8 cellular contexts compared by ENCODE assay signal in genomic region chr22:49046546-49047305, GRCh38.
DNase-seq lines count a peak whose midpoint lies in the region; ATAC-seq, FAIRE-seq and TF ChIP-seq lines count a peak whose summit lies in the region.

No MANE protein-coding gene starts in this region.

- peak; percentile 48 for FAIRE-seq in H1 (lab: Jason Lieb, UNC)

- peak overlapping the region; percentile 89 for H4K91ac ChIP-seq in H1 (replicated peaks; ENCODE audit: insufficient read length, low read length)

- no peak overlapping the region for H3K4ac ChIP-seq in H1 (replicated peaks; ENCODE audit: insufficient read length, low read depth, low read length)

- no peaks in the 10 kb centered on the region for H3K79me2 ChIP-seq in H1 (ENCODE audit: control insufficient read depth in 1 of 2, insufficient read depth in 2 of 2, low read length in 2 of 2)

- peak overlapping the region; percentile 86; the same call in 1 of the 2 replicates for H2BK20ac ChIP-seq in H1 (ENCODE audit: low read length)

- CTCF ChIA-PET in H1 (lab: Charles Lee; ENCODE audit: partially characterized antibody), result interaction anchor here (0.6 to 9.2 kb wide), 60 partner anchors 10 to 835 kb away, joined by 3 to 95 read pairs (median 4); no protein-coding TSS in a partner anchor

- H3K9me3 ChIP-seq in BLaER1 (no peaks in the 10 kb centered on the region), H1 (ENCODE audit: insufficient read depth in 2 of 2, low read depth in 1 of 2, low read length in 1 of 2) (no peaks in the 10 kb centered on the region), prostate gland (no peaks in the 10 kb centered on the region)

- no peak overlapping the region for H2AK5ac ChIP-seq in H1 (ENCODE audit: low read depth, low read length)

- H3K27me3 ChIP-seq in BLaER1 (no peaks in the 10 kb centered on the region), H1 (replicated peaks in 1 of 4; ENCODE audit: control insufficient read depth in 3 of 4, extremely low read depth in 1 of 4, insufficient read depth in 3 of 4, low read length in 3 of 4) (no peaks in the 10 kb centered on the region; a peak in 2 of 7 replicates), prostate gland (replicated peaks; ENCODE audit: insufficient read depth) (peaks cover 15% of the 10 kb centered on the region)

- TF ChIP-seq EP300 in H1 (IDR thresholded peaks at IDR 0.05; ENCODE audit: borderline replicate concordance in 1 of 2, low read depth in 2 of 2, low read length in 2 of 2), result no peak

- ATAC-seq in GM21529 (IDR thresholded peaks at IDR 0.05; ENCODE audit: unreplicated experiment) (no peak), HG03196 (IDR thresholded peaks at IDR 0.05; ENCODE audit: unreplicated experiment) (no peak)

- peak; percentile 96 to 98 for TF ChIP-seq RAD21 in H1 (IDR thresholded peaks at IDR 0.05 in 1 of 2, conservative IDR thresholded peaks at IDR 0.05 in 1 of 2; ENCODE audit: low read depth in 2 of 2, low read length in 2 of 2)

- H3K27ac ChIP-seq in BLaER1 (no peak overlapping the region), H1 (ENCODE audit: low read depth, low read length) (no peak overlapping the region), prostate gland (no peak overlapping the region)

- no peaks in the 10 kb centered on the region for H3K23me2 ChIP-seq in H1 (ENCODE audit: low read depth, low read length)

- H3K56ac ChIP-seq in H1 (replicated peaks; ENCODE audit: insufficient read length, low read depth, low read length), result no peak overlapping the region

- H2BK5ac ChIP-seq in H1 (ENCODE audit: low read depth, low read length), result no peak overlapping the region

- no peak overlapping the region for H2BK120ac ChIP-seq in H1 (replicated peaks; ENCODE audit: low read depth, low read length)

- H4K5ac ChIP-seq in H1 (ENCODE audit: insufficient read length, low read depth, low read length), result no peak overlapping the region

- no peak overlapping the region for H3K14ac ChIP-seq in H1 (ENCODE audit: insufficient read length)

- H3K18ac ChIP-seq in H1 (ENCODE audit: extremely low read depth, low read length), result no peak overlapping the region; the same call in 1 of the 2 replicates

- POLR2A ChIA-PET in H1 (lab: Charles Lee; ENCODE audit: partially characterized antibody), result interaction anchor here (1.0 kb wide), 1 partner anchor 105 kb away, joined by 3 read pairs; no protein-coding TSS in a partner anchor

- DNase-seq in HuH-7 (ENCODE audit: low spot score), result peak; percentile 76
- peak; percentile 69 for DNase-seq in RPMI8226
- DNase-seq in H1 (ENCODE audit: low read depth in 1 of 2, low spot score in 2 of 2), result peak; percentile 81 to 89
- DNase-seq in prostate gland (ENCODE audit: low spot score), result no peak
- DNase-seq in mucosa of gallbladder (ENCODE audit: low spot score), result no peak

- whole genome bisulfite sequencing in H1 (ENCODE audit: extremely low coverage in 1 of 2, insufficient coverage in 1 of 2, insufficient read length in 1 of 2, insufficient replicate concordance in 2 of 2, low coverage in 1 of 2, low lambda C conversion rate in 2 of 2, missing lambda C conversion rate in 1 of 2), 2 experiments, result 59% methylated on average over 16 of the region's 17 CpGs; no CpG with 5 or more reads in 1 of the 2 experiments
- WGBS in prostate gland, result 45% methylated on average over 17 of the region's 17 CpGs

- peak overlapping the region; percentile 75; the same call in 1 of the 2 replicates for H2BK12ac ChIP-seq in H1 (ENCODE audit: low read depth, low read length)

- no peak overlapping the region for H3K4me3 ChIP-seq in BLaER1
- H3K4me3 ChIP-seq in H1 (ENCODE audit: extremely low read depth in 1 of 4, insufficient read depth in 2 of 4, low read depth in 3 of 4, low read length in 4 of 4), result no peak overlapping the region
- no peak overlapping the region for H3K4me3 ChIP-seq in prostate gland

- H3K36me3 ChIP-seq in BLaER1, result no peaks in the 10 kb centered on the region
- no peaks in the 10 kb centered on the region for H3K36me3 ChIP-seq in H1 (ENCODE audit: control insufficient read depth in 2 of 4, insufficient read depth in 4 of 4, low read length in 3 of 4)
- no peaks in the 10 kb centered on the region for H3K36me3 ChIP-seq in prostate gland

- 0 out of 2 replicates have a peak overlapping the region, but pooled peaks have one; percentile 88 for H2BK15ac ChIP-seq in H1 (ENCODE audit: low read length)

- no peaks in the 10 kb centered on the region for H3K79me1 ChIP-seq in H1 (ENCODE audit: low read depth, low read length)

- no peak overlapping the region for H3K23ac ChIP-seq in H1 (ENCODE audit: insufficient read length)

- TF ChIP-seq POLR2A in H1 (IDR thresholded peaks at IDR 0.05; ENCODE audit: control extremely low read depth in 1 of 2, low read depth in 2 of 2, low read length in 2 of 2) (no peak), prostate gland (IDR thresholded peaks at IDR 0.05) (no peak)

- H2AFZ ChIP-seq in H1 (ENCODE audit: low read length), result no peak overlapping the region

- intact Hi-C loops in prostate gland (cut with DNase I), result no loop called here

- peaks cover 5% of the 10 kb centered on the region; the same call in 1 of the 2 replicates for H4K20me1 ChIP-seq in BLaER1
- no peaks in the 10 kb centered on the region for H4K20me1 ChIP-seq in H1 (replicated peaks in 1 of 2; ENCODE audit: control insufficient read depth in 1 of 2, insufficient read depth in 2 of 2, low read length in 2 of 2)

- H3K9ac ChIP-seq in BLaER1 (no peak overlapping the region), H1 (replicated peaks in 1 of 4; ENCODE audit: extremely low read depth in 1 of 4, low read depth in 3 of 4, low read length in 3 of 4) (no peak overlapping the region)

- TF ChIP-seq CTCF in H1 (IDR thresholded peaks at IDR 0.05; ENCODE audit: control extremely low read depth in 1 of 3, insufficient read depth in 1 of 3, low read depth in 1 of 3, low read length in 3 of 3), result peak; percentile 89 to 96 (median 92)
- TF ChIP-seq CTCF in prostate gland (IDR thresholded peaks at IDR 0.05), result peak in 3 of 4 experiments; percentile 27 to 38 (median 35)

- H3K4me1 ChIP-seq in BLaER1 (peaks cover 18% of the 10 kb centered on the region), H1 (replicated peaks in 1 of 4; ENCODE audit: control insufficient read depth in 3 of 4, insufficient read depth in 4 of 4, low read length in 3 of 4) (no peaks in the 10 kb centered on the region; a peak in 1 of 7 replicates), prostate gland (replicated peaks) (no peaks in the 10 kb centered on the region)

- peak overlapping the region; percentile 43; the same call in 1 of the 2 replicates for H4K8ac ChIP-seq in H1 (ENCODE audit: extremely low read depth, insufficient read depth, low read length)

- H3K4me2 ChIP-seq in BLaER1 (peak overlapping the region; percentile 74; the same call in 1 of the 2 replicates), H1 (ENCODE audit: insufficient read depth in 1 of 2, low read depth in 2 of 2, low read length in 2 of 2) (no peak overlapping the region)

TF ChIP-seq in H1, 55 proteins besides CTCF, POLR2A, EP300 and RAD21 (continues in another document):
- TF ChIP-seq YY1 (IDR thresholded peaks at IDR 0.05; ENCODE audit: low read depth, low read length), result peak; percentile 25; the same call in 1 of the 2 replicates
- peak; percentile 36 for TF ChIP-seq NANOG (IDR thresholded peaks at IDR 0.05; ENCODE audit: insufficient read depth, low read depth, low read length, poor library complexity, severe bottlenecking)
- peak; percentile 75; the same call in 1 of the 2 replicates for TF ChIP-seq GABPA (IDR thresholded peaks at IDR 0.05; ENCODE audit: borderline replicate concordance, insufficient read depth, low read length)
- TF ChIP-seq CREB1 (IDR thresholded peaks at IDR 0.05), result no peak

Comparison
In these comparisons a context has a peak if more than half of its experiments do, and no peak if none do; other contexts are left out.
1. DNase-seq: peak in HuH-7 (single experiment), RPMI8226 (single experiment) and H1 (2 of 2); none in prostate gland (single experiment) and mucosa of gallbladder (single experiment).